ENCODE assay signal across 15 cellular contexts in genomic region chr4:164949448-164950118, GRCh38. TPM values are rescaled to one million over a fixed set of nuclear protein-coding genes. Genes with fewer than 3 reads are reported as not detected.
DNase-seq lines count a peak whose midpoint lies in the region; ATAC-seq and TF ChIP-seq lines count a peak whose summit lies in the region.
"Had no signal": no experiment of that assay in that cellular context is flagged by ENCODE, and none has a peak within 500 bp of the region (broad histone marks: within the 10 kb centered on the region; RNA-seq: fewer than 3 reads in every experiment).

No MANE protein-coding gene starts in this region.

- no peaks in the 10 kb centered on the region for H3K9me3 Mint-ChIP-seq in T-helper 2 cell treated with Interferon-gamma antibody and Interleukin-4, amounts not matched to agents 5 μg/mL and 100 μg/mL, for 36 hours

- H3K27ac Mint-ChIP-seq in T-helper 2 cell treated with Interferon-gamma antibody and Interleukin-4, amounts not matched to agents 5 μg/mL and 100 μg/mL, for 36 hours: no peak overlapping the region
- H3K27ac Mint-ChIP-seq: activated naive CD8-positive, alpha-beta T cell had no signal

- DNase-seq in GM06990 (ENCODE audit: extremely low read depth, insufficient read length): no peak
- peak; percentile 44 for DNase-seq in OCI-LY7 (ENCODE audit: low spot score)
- DNase-seq in islet precursor cell: peak; percentile 38
- no peak for DNase-seq in NCI-H774 (lab: John Stamatoyannopoulos, UW)
- DNase-seq in lower lobe of right lung: no peak
- no peak for DNase-seq in T-helper 2 cell treated with Interferon-gamma antibody and Interleukin-4, amounts not matched to agents 5 μg/mL and 100 μg/mL, for 36 hours (ENCODE audit: low spot score)
- DNase-seq: COR-L47, Kasumi-1, ovary, Peyer's patch had no signal

- H3K9me3 ChIP-seq in OCI-LY7 (ENCODE audit: low read length) (no peaks in the 10 kb centered on the region), lower lobe of right lung (no peaks in the 10 kb centered on the region)
- H3K9me3 ChIP-seq: ovary, Peyer's patch, thoracic aorta had no signal

- H3K36me3 ChIP-seq in GM06990 (ENCODE audit: control insufficient read depth, insufficient read depth, low read length): no peaks in the 10 kb centered on the region; the same call in 1 of the 2 replicates
- no peaks in the 10 kb centered on the region for H3K36me3 ChIP-seq in OCI-LY7 (ENCODE audit: insufficient read depth, low read length)
- H3K36me3 ChIP-seq in lower lobe of right lung: no peaks in the 10 kb centered on the region
- H3K36me3 ChIP-seq: ovary, Peyer's patch, thoracic aorta had no signal

- no peaks in the 10 kb centered on the region for H3K4me1 Mint-ChIP-seq in T-helper 2 cell treated with Interferon-gamma antibody and Interleukin-4, amounts not matched to agents 5 μg/mL and 100 μg/mL, for 36 hours (ENCODE audit: low read depth)

- H3K27me3 Mint-ChIP-seq in T-helper 2 cell treated with Interferon-gamma antibody and Interleukin-4, amounts not matched to agents 5 μg/mL and 100 μg/mL, for 36 hours (ENCODE audit: low read depth): peaks cover 13% of the 10 kb centered on the region

- ATAC-seq in GM21786 (IDR thresholded peaks at IDR 0.05; ENCODE audit: unreplicated experiment) (peak; percentile 46), HG02938 (IDR thresholded peaks at IDR 0.05; ENCODE audit: unreplicated experiment) (no peak), lower lobe of right lung (no peak)
- ATAC-seq: activated CD4-positive, CD25-positive, alpha-beta regulatory T cell treated with anti-CD3 and anti-CD28 coated beads, Interleukin-2, amount 50 U/mL, for 24 hours had no signal

- H3K36me3 Mint-ChIP-seq in T-helper 2 cell treated with Interferon-gamma antibody and Interleukin-4, amounts not matched to agents 5 μg/mL and 100 μg/mL, for 36 hours (ENCODE audit: low read depth): no peaks in the 10 kb centered on the region

- TF ChIP-seq CTCF in GM06990 (IDR thresholded peaks at IDR 0.05; ENCODE audit: insufficient read depth, low read length, poor library complexity, severe bottlenecking): peak; percentile 57
- peak; percentile 72 for TF ChIP-seq CTCF in OCI-LY7 (conservative IDR thresholded peaks at IDR 0.05; ENCODE audit: low read length)
- no peak for TF ChIP-seq CTCF in lower lobe of right lung (IDR thresholded peaks at IDR 0.05)

- H3K4me3 ChIP-seq in GM06990 (replicated peaks; ENCODE audit: low read depth, low read length): no peak overlapping the region
- peak overlapping the region; percentile 12 for H3K4me3 ChIP-seq in OCI-LY7 (ENCODE audit: low read depth, low read length, poor library complexity, severe bottlenecking)
- H3K4me3 ChIP-seq in lower lobe of right lung: no peak overlapping the region
- H3K4me3 ChIP-seq: ovary, Peyer's patch, thoracic aorta had no signal

- no peaks in the 10 kb centered on the region for H4K20me1 ChIP-seq in OCI-LY7 (ENCODE audit: insufficient read depth, low read length)

- no peaks in the 10 kb centered on the region; the same call in 1 of the 2 replicates for H3K9me2 ChIP-seq in OCI-LY7 (ENCODE audit: insufficient read depth, low read length)

- peak overlapping the region; percentile 57; the same call in 1 of the 2 replicates for H2AFZ ChIP-seq in OCI-LY7 (ENCODE audit: low read length)

- peak overlapping the region; percentile 46 for H3K4me2 ChIP-seq in OCI-LY7 (ENCODE audit: low read length)

- H3K79me2 ChIP-seq in OCI-LY7 (ENCODE audit: insufficient read depth, low read depth, low read length): no peaks in the 10 kb centered on the region

- H3K4me1 ChIP-seq in OCI-LY7 (ENCODE audit: insufficient read depth, low read length, poor library complexity, severe bottlenecking): peaks cover 38% of the 10 kb centered on the region
- H3K4me1 ChIP-seq in lower lobe of right lung: no peaks in the 10 kb centered on the region
- H3K4me1 ChIP-seq: Peyer's patch had no signal

- no TSS peak for BruUV-seq in OCI-LY7 (replicated peaks; lab: Mats Ljungman, UMichigan)

- intact Hi-C loops in OCI-LY7 (cut with micrococcal nuclease; ENCODE audit: unreplicated experiment): loop anchor here (2.0 to 10.0 kb wide), 5 partner anchors 27 to 1457 kb away; partner anchors contain the start of genes KLHL2, MSMO1, TMA16 and TRIM61
- intact Hi-C loops in lower lobe of right lung (cut with DNase I): no loop called here

- H3K4me3 Mint-ChIP-seq in T-helper 2 cell treated with Interferon-gamma antibody and Interleukin-4, amounts not matched to agents 5 μg/mL and 100 μg/mL, for 36 hours: no peak overlapping the region
- H3K4me3 Mint-ChIP-seq: activated naive CD8-positive, alpha-beta T cell had no signal

- CTCF ChIA-PET in OCI-LY7 (lab: Charles Lee; ENCODE audit: unreplicated experiment): interaction anchor here (1.4 to 2.3 kb wide), 2 partner anchors 13 to 14 kb away, joined by 3 to 7 read pairs; no protein-coding TSS in a partner anchor

- peak overlapping the region; percentile 41 for H3K27ac ChIP-seq in OCI-LY7 (ENCODE audit: low read depth, low read length, poor library complexity, severe bottlenecking)
- no peak overlapping the region for H3K27ac ChIP-seq in lower lobe of right lung
- H3K27ac ChIP-seq: ovary, Peyer's patch, thoracic aorta had no signal

- no peaks in the 10 kb centered on the region for H3K27me3 ChIP-seq in GM06990 (replicated peaks; ENCODE audit: control insufficient read depth, insufficient read depth, low read length)
- no peaks in the 10 kb centered on the region for H3K27me3 ChIP-seq in lower lobe of right lung (ENCODE audit: low read depth)
- H3K27me3 ChIP-seq: ovary, Peyer's patch had no signal

- POLR2A ChIA-PET in OCI-LY7 (lab: Charles Lee): interaction anchor here (1.2 to 4.6 kb wide), 6 partner anchors 8 to 28 kb away, joined by 3 to 38 read pairs (median 6); partner anchors contain the start of gene TRIM61

RNA-seq across cellular contexts. Expression of gene TRIM61, which starts 27.9 kb away (rescaled TPM):
- total RNA-seq in OCI-LY7 (2014; rRNA removed; shearing (Covaris generic)): 2.8 and 3.1 TPM in 2 replicates
- 5.2 and 6.1 TPM in 2 replicates for total RNA-seq in OCI-LY7 (2022)
- 0.89 TPM for total RNA-seq in lower lobe of right lung

Comparison
In these comparisons a context has a peak if more than half of its experiments do, and no peak if none do; other contexts are left out.
1. DNase-seq: peak in OCI-LY7 (single experiment) and islet precursor cell (single experiment); none in GM06990 (single experiment), NCI-H774 (single experiment), lower lobe of right lung (single experiment) and T-helper 2 cell treated with Interferon-gamma antibody and Interleukin-4, amounts not matched to agents 5 μg/mL and 100 μg/mL, for 36 hours (single experiment).